18 cellular contexts compared by ENCODE assay signal in genomic region chr2:209578394-209579006, GRCh38.
DNase-seq lines count a peak whose midpoint lies in the region; ATAC-seq and TF ChIP-seq lines count a peak whose summit lies in the region.
"Had no signal": no experiment of that assay in that cellular context is flagged by ENCODE, and none has a peak within 500 bp of the region (broad histone marks: within the 10 kb centered on the region; RNA-seq: fewer than 3 reads in every experiment).

No MANE protein-coding gene starts in this region.

- H3K9me3 ChIP-seq in iPS-20b (ENCODE audit: insufficient read depth, low read depth, low read length) (no peaks in the 10 kb centered on the region), tibial nerve (no peaks in the 10 kb centered on the region)
- H3K9me3 ChIP-seq: ascending aorta had no signal

- H3K9ac ChIP-seq in iPS-20b (ENCODE audit: low read depth, low read length): peak overlapping the region; percentile 16; the same call in 1 of the 2 replicates

- H3K27me3 ChIP-seq in iPS-20b (ENCODE audit: insufficient read depth, low read length) (no peaks in the 10 kb centered on the region), tibial nerve (no peaks in the 10 kb centered on the region)
- H3K27me3 ChIP-seq: ascending aorta had no signal

- H3K27ac ChIP-seq in iPS-20b (ENCODE audit: low read length) (no peak overlapping the region), tibial nerve (no peak overlapping the region)
- H3K27ac ChIP-seq: ascending aorta had no signal

- ATAC-seq in HG03175 (IDR thresholded peaks at IDR 0.05; ENCODE audit: unreplicated experiment): no peak
- ATAC-seq in GM19395 (IDR thresholded peaks at IDR 0.05; ENCODE audit: unreplicated experiment): no peak
- ATAC-seq: activated T-cell treated with anti-CD3 and anti-CD28 coated beads, Interleukin-2, amount 50 U/mL, for 72 hours had no signal

- 64 to 71% methylated on average over 2 to 3 of the region's 3 CpGs for whole genome bisulfite sequencing in tibial nerve, 2 donors

- H3K4me3 ChIP-seq in astrocyte of the spinal cord (ENCODE audit: low read depth, low read length) (no peak overlapping the region), iPS-20b (ENCODE audit: low read length) (peak overlapping the region; percentile 29; the same call in 1 of the 2 replicates), tibial nerve (no peak overlapping the region)

- H3K36me3 ChIP-seq in iPS-20b (ENCODE audit: insufficient read depth, low read depth, low read length) (no peaks in the 10 kb centered on the region), tibial nerve (no peaks in the 10 kb centered on the region)
- H3K36me3 ChIP-seq: ascending aorta had no signal

- TF ChIP-seq CTCF in astrocyte of the spinal cord (IDR thresholded peaks at IDR 0.05; ENCODE audit: low read depth, low read length) (no peak), tibial nerve (IDR thresholded peaks at IDR 0.05) (no peak)

- peak; percentile 64 for DNase-seq in G401 (ENCODE audit: low spot score)
- peak; percentile 10 for DNase-seq in NAMALWA (ENCODE audit: low spot score)
- peak; percentile 8 for DNase-seq in astrocyte of the spinal cord (ENCODE audit: low read depth, low spot score)
- no peak for DNase-seq in NOMO-1 (lab: John Stamatoyannopoulos, UW; ENCODE audit: unreplicated experiment in 2 of 2)
- DNase-seq in tibial nerve (ENCODE audit: low spot score in 2 of 2): no peak
- DNase-seq: activated CD4-positive, alpha-beta T cell treated with anti-CD3 and anti-CD28 coated beads for 1 hour; activated naive CD4-positive, alpha-beta T cell treated with anti-CD3 and anti-CD28 coated beads, Interleukin-2, amount 50 U/mL, for 16 hours; activated T-cell treated with anti-CD3 and anti-CD28 coated beads, Interleukin-2, amount 50 U/mL, for 72 hours; Karpas-422; kidney; mammary epithelial cell; naive B cell; stimulated activated naive CD4-positive, alpha-beta T cell; trophoblast cell had no signal

- TF ChIP-seq POLR2A in tibial nerve (IDR thresholded peaks at IDR 0.05): no peak

- H3K4me1 ChIP-seq in iPS-20b (ENCODE audit: insufficient read depth, low read length) (peaks cover 26% of the 10 kb centered on the region), tibial nerve (peaks cover 0 to 25% (median 0%) of the 10 kb centered on the region in 4 donors)
- H3K4me1 ChIP-seq: ascending aorta had no signal

- no peak for TF ChIP-seq EP300 in tibial nerve (IDR thresholded peaks at IDR 0.05)

- in situ Hi-C loops in G401 (cut with HindIII; ENCODE audit: low sequenced_read_pairs): no loop called here
- in situ Hi-C loops in astrocyte of the spinal cord (cut with HindIII; ENCODE audit: low sequenced_read_pairs): no loop called here

Comparison
In these comparisons a context has a peak if more than half of its experiments do, and no peak if none do; other contexts are left out.
1. DNase-seq: peak in G401 (single experiment), NAMALWA (single experiment) and astrocyte of the spinal cord (single experiment); none in NOMO-1 (0 of 2) and tibial nerve (0 of 2).